ENCODE assay signal across 10 cellular contexts in genomic region chr9:120937596-120937995, GRCh38. TPM values are rescaled to one million over a fixed set of nuclear protein-coding genes. Genes with fewer than 3 reads are reported as not detected.
DNase-seq lines count a peak whose midpoint lies in the region; ATAC-seq, FAIRE-seq and TF ChIP-seq lines count a peak whose summit lies in the region.
"Had no signal": no experiment of that assay in that cellular context is flagged by ENCODE, and none has a peak within 500 bp of the region (broad histone marks: within the 10 kb centered on the region; RNA-seq: fewer than 3 reads in every experiment).

No MANE protein-coding gene starts in this region.

- H3K4me3 ChIP-seq in heart right ventricle, result no peak overlapping the region

- no peaks in the 10 kb centered on the region for H3K27me3 ChIP-seq in heart right ventricle

- 64 to 69% methylated on average over 1 of the region's 1 CpG for WGBS in heart right ventricle, 2 donors

- H3K4me3 Mint-ChIP-seq in activated CD8-positive, alpha-beta T cell treated with anti-CD3 and anti-CD28 coated beads, Interleukin-2, amount 10 ng/mL, durations not matched to agents 7 days and 5 days, result no peak overlapping the region
- H3K4me3 Mint-ChIP-seq in stimulated activated naive CD8-positive, alpha-beta T cell treated with anti-CD3 and anti-CD28 coated beads, Interleukin-15, amount 100 ng/mL, for 72 hours, result no peak overlapping the region

- peak overlapping the region; percentile 48 for H3K27ac Mint-ChIP-seq in activated CD8-positive, alpha-beta T cell treated with anti-CD3 and anti-CD28 coated beads, Interleukin-2, amount 10 ng/mL, durations not matched to agents 7 days and 5 days
- H3K27ac Mint-ChIP-seq in stimulated activated naive CD8-positive, alpha-beta T cell treated with anti-CD3 and anti-CD28 coated beads, Interleukin-15, amount 100 ng/mL, for 72 hours, result peak overlapping the region; percentile 3 to 28

- no peaks in the 10 kb centered on the region for H3K9me3 Mint-ChIP-seq in activated CD8-positive, alpha-beta T cell treated with anti-CD3 and anti-CD28 coated beads, Interleukin-2, amount 10 ng/mL, durations not matched to agents 7 days and 5 days (ENCODE audit: insufficient read depth)
- H3K9me3 Mint-ChIP-seq in stimulated activated naive CD8-positive, alpha-beta T cell treated with anti-CD3 and anti-CD28 coated beads, Interleukin-15, amount 100 ng/mL, for 72 hours, result no peaks in the 10 kb centered on the region

- peak; percentile 25 for DNase-seq in ELF-1 (ENCODE audit: low read depth, low spot score)
- DNase-seq in activated CD8-positive, alpha-beta T cell treated with anti-CD3 and anti-CD28 coated beads, Interleukin-2, amount 10 ng/mL, durations not matched to agents 7 days and 5 days, result no peak
- no peak for DNase-seq in heart right ventricle
- DNase-seq in stimulated activated naive CD8-positive, alpha-beta T cell treated with anti-CD3 and anti-CD28 coated beads, Interleukin-15, amount 100 ng/mL, for 72 hours, result no peak
- no peak for DNase-seq in NAMALWA (ENCODE audit: low spot score)
- DNase-seq in frontal cortex (ENCODE audit: low spot score in 2 of 2), result no peak
- DNase-seq in GDM1 (lab: John Stamatoyannopoulos, UW), result no peak
- DNase-seq: DMS79 treated with DMSO at 0.1 percent for 48 hours had no signal

- intact Hi-C loops in heart right ventricle (cut with DNase I), result loop anchor here (2.0 to 10.0 kb wide), 11 partner anchors 43 to 183 kb away; partner anchors contain the start of genes PHF19 (in 5 of the 10) and FBXW2 (in 1 of the 10)

- no peak for TF ChIP-seq CTCF in heart right ventricle (IDR thresholded peaks at IDR 0.05)

- peaks cover 49% of the 10 kb centered on the region for H3K4me1 Mint-ChIP-seq in activated CD8-positive, alpha-beta T cell treated with anti-CD3 and anti-CD28 coated beads, Interleukin-2, amount 10 ng/mL, durations not matched to agents 7 days and 5 days (ENCODE audit: low read depth)
- H3K4me1 Mint-ChIP-seq in stimulated activated naive CD8-positive, alpha-beta T cell treated with anti-CD3 and anti-CD28 coated beads, Interleukin-15, amount 100 ng/mL, for 72 hours, result peaks cover 58% of the 10 kb centered on the region

- H3K27me3 Mint-ChIP-seq in activated CD8-positive, alpha-beta T cell treated with anti-CD3 and anti-CD28 coated beads, Interleukin-2, amount 10 ng/mL, durations not matched to agents 7 days and 5 days (ENCODE audit: low read depth), result peaks cover 8% of the 10 kb centered on the region
- H3K27me3 Mint-ChIP-seq in stimulated activated naive CD8-positive, alpha-beta T cell treated with anti-CD3 and anti-CD28 coated beads, Interleukin-15, amount 100 ng/mL, for 72 hours, result no peaks in the 10 kb centered on the region

- no peak for FAIRE-seq in frontal cortex (lab: Jason Lieb, UNC)
- FAIRE-seq: colon had no signal

- peaks cover 10 to 63% (median 40%) of the 10 kb centered on the region in 9 donors for H3K4me1 ChIP-seq in heart right ventricle

- ATAC-seq in activated CD8-positive, alpha-beta T cell treated with anti-CD3 and anti-CD28 coated beads, Interleukin-2, amount 10 ng/mL, durations not matched to agents 7 days and 5 days, result no peak
- ATAC-seq in heart right ventricle (peak in 3 of 8 donors; percentile 4 to 15 (median 14)), HG03432 (IDR thresholded peaks at IDR 0.05; ENCODE audit: unreplicated experiment) (no peak)
- ATAC-seq in stimulated activated naive CD8-positive, alpha-beta T cell treated with anti-CD3 and anti-CD28 coated beads, Interleukin-15, amount 100 ng/mL, for 72 hours, result no peak

- CTCF ChIA-PET in activated CD8-positive, alpha-beta T cell treated with anti-CD3 and anti-CD28 coated beads, Interleukin-2, amount 10 ng/mL, durations not matched to agents 7 days and 5 days (lab: Charles Lee), result interaction anchor here (0.7 to 7.2 kb wide), 16 partner anchors 12 to 341 kb away, joined by 3 to 66 read pairs (median 7); partner anchors contain the start of gene TRAF1

- POLR2A ChIA-PET in activated CD8-positive, alpha-beta T cell treated with anti-CD3 and anti-CD28 coated beads, Interleukin-2, amount 10 ng/mL, durations not matched to agents 7 days and 5 days (lab: Charles Lee), result interaction anchor here (0.9 to 1.4 kb wide), 3 partner anchors 47 to 93 kb away, joined by 3 to 5 read pairs (median 3); no protein-coding TSS in a partner anchor

- H3K36me3 ChIP-seq in heart right ventricle, result no peaks in the 10 kb centered on the region

- no peaks in the 10 kb centered on the region for H3K9me3 ChIP-seq in heart right ventricle

- no peaks in the 10 kb centered on the region for H3K36me3 Mint-ChIP-seq in activated CD8-positive, alpha-beta T cell treated with anti-CD3 and anti-CD28 coated beads, Interleukin-2, amount 10 ng/mL, durations not matched to agents 7 days and 5 days (ENCODE audit: low read depth)

- H3K27ac ChIP-seq in heart right ventricle, result peak overlapping the region; percentile 33 to 95 (median 65)

RNA-seq across cellular contexts. Expression of gene TRAF1, which starts 11.0 kb away (rescaled TPM):
- total RNA-seq in activated CD8-positive, alpha-beta T cell treated with anti-CD3 and anti-CD28 coated beads, Interleukin-2, amount 10 ng/mL, durations not matched to agents 7 days and 5 days, result 10 to 100 TPM; 51.6 to 52.9 TPM
- total RNA-seq in heart right ventricle (1 to 10 TPM; 1.1 to 6.7 (median 1.9) TPM), frontal cortex (1.6 TPM)
- 1 to 10 TPM; 2.2 to 5.7 TPM for polyA plus RNA-seq in heart right ventricle

Comparison
In these comparisons a context has a peak if more than half of its experiments do, and no peak if none do; other contexts are left out.
1. RNA of gene TRAF1, which starts 11.0 kb away (total RNA-seq): 51.6 to 52.9 TPM in activated CD8-positive, alpha-beta T cell treated with anti-CD3 and anti-CD28 coated beads, Interleukin-2, amount 10 ng/mL, durations not matched to agents 7 days and 5 days; 1.1 to 6.7 TPM in heart right ventricle and 1.6 TPM in frontal cortex (single experiment); every median in the first group is over 4 times any median in the second.